ENCODE assay signal across 27 cellular contexts in genomic region chr15:36040173-36040572, GRCh38.
"Had no signal": no experiment of that assay in that cellular context is flagged by ENCODE, and none has a peak within 500 bp of the region (broad histone marks: within the 10 kb centered on the region; RNA-seq: fewer than 3 reads in every experiment).

No MANE protein-coding gene starts in this region.

- H3K36me3 ChIP-seq: gastroesophageal sphincter, heart left ventricle, lower lobe of right lung, right atrium auricular region, suprapubic skin, vagina had no signal

- DNase-seq: dorsolateral prefrontal cortex; effector CD4-positive, alpha-beta T cell; foreskin keratinocyte; heart left ventricle; left ventricle myocardium superior; lower lobe of right lung; mucosa of descending colon; naive B cell; stimulated activated CD4-positive, alpha-beta T cell treated with anti-CD3 and anti-CD28 coated beads, Interleukin-12 subunit alpha, Interleukin-12 subunit beta, amount 100 ng/mL, for 4 hours; stimulated activated CD4-positive, alpha-beta T cell treated with anti-CD3 and anti-CD28 coated beads, Interleukin-1b, Interleukin-23, amount 100 ng/mL, for 48 hours; stimulated activated CD4-positive, alpha-beta T cell treated with anti-CD3 and anti-CD28 coated beads, Interleukin-4, amount 100 ng/mL, for 1 hour; stimulated activated CD8-positive, alpha-beta memory T cell treated with anti-CD3 and anti-CD28 coated beads, Interleukin-4, amount 100 ng/mL, for 48 hours; stimulated activated naive CD4-positive, alpha-beta T cell; stimulated activated naive CD8-positive, alpha-beta T cell treated with anti-CD3 and anti-CD28 coated beads, Interleukin-15, amount 100 ng/mL, for 72 hours; trophoblast cell had no signal

- H3K9me3 ChIP-seq: gastroesophageal sphincter, heart left ventricle, lower lobe of right lung, mucosa of descending colon, right atrium auricular region, suprapubic skin, vagina had no signal

- H3K9me3 Mint-ChIP-seq: mesothelial cell of epicardium, neural crest cell had no signal

- H3K4me1 Mint-ChIP-seq: naive B cell; stimulated activated naive CD8-positive, alpha-beta T cell treated with anti-CD3 and anti-CD28 coated beads, Interleukin-15, amount 100 ng/mL, for 72 hours had no signal

- H3K4me1 ChIP-seq: foreskin keratinocyte, gastroesophageal sphincter, heart left ventricle, lower lobe of right lung, parathyroid adenoma, right atrium auricular region, suprapubic skin, vagina had no signal

- H2AFZ ChIP-seq: hepatocyte, parathyroid adenoma had no signal

- H3K27ac ChIP-seq: dorsolateral prefrontal cortex, epithelial cell of prostate, foreskin keratinocyte, gastroesophageal sphincter, heart left ventricle, hepatocyte, lower lobe of right lung, parathyroid adenoma, right atrium auricular region, suprapubic skin, vagina had no signal

- H3K27me3 ChIP-seq: dorsolateral prefrontal cortex, foreskin keratinocyte, gastroesophageal sphincter, heart left ventricle, hepatocyte, right atrium auricular region, suprapubic skin, vagina had no signal

- H3K4me2 ChIP-seq: hepatocyte, smooth muscle cell had no signal

- H3K27ac Mint-ChIP-seq: mesothelial cell of epicardium; naive B cell; natural killer cell treated with Interleukin-12 subunit alpha and Interleukin-12 subunit beta and Interleukin-15 and Interleukin-18, amount 100 ng/mL, for 72 hours; progenitor cell of endocrine pancreas; stimulated activated naive CD8-positive, alpha-beta T cell treated with anti-CD3 and anti-CD28 coated beads, Interleukin-15, amount 100 ng/mL, for 72 hours had no signal

- H3K36me3 Mint-ChIP-seq: mesothelial cell of epicardium; naive B cell; natural killer cell treated with Interleukin-12 subunit alpha and Interleukin-12 subunit beta and Interleukin-15 and Interleukin-18, amount 100 ng/mL, for 72 hours had no signal

- H3K79me2 ChIP-seq: hepatocyte, parathyroid adenoma had no signal

- H3K4me3 Mint-ChIP-seq: mesothelial cell of epicardium; naive B cell; natural killer cell treated with Interleukin-12 subunit alpha and Interleukin-12 subunit beta and Interleukin-15 and Interleukin-18, amount 100 ng/mL, for 72 hours; neural crest cell; stimulated activated naive CD8-positive, alpha-beta T cell treated with anti-CD3 and anti-CD28 coated beads, Interleukin-15, amount 100 ng/mL, for 72 hours had no signal

- H3K4me3 ChIP-seq: dorsolateral prefrontal cortex, gastroesophageal sphincter, heart left ventricle, hepatocyte, lower lobe of right lung, mucosa of descending colon, right atrium auricular region, smooth muscle cell, suprapubic skin, vagina had no signal

- H3K9ac ChIP-seq: parathyroid adenoma had no signal

- H3K27me3 Mint-ChIP-seq: naive B cell; natural killer cell treated with Interleukin-12 subunit alpha and Interleukin-12 subunit beta and Interleukin-15 and Interleukin-18, amount 100 ng/mL, for 72 hours; progenitor cell of endocrine pancreas; stimulated activated naive CD8-positive, alpha-beta T cell treated with anti-CD3 and anti-CD28 coated beads, Interleukin-15, amount 100 ng/mL, for 72 hours had no signal
